8 cellular contexts compared by ENCODE assay signal in the genomic region with DNA sequence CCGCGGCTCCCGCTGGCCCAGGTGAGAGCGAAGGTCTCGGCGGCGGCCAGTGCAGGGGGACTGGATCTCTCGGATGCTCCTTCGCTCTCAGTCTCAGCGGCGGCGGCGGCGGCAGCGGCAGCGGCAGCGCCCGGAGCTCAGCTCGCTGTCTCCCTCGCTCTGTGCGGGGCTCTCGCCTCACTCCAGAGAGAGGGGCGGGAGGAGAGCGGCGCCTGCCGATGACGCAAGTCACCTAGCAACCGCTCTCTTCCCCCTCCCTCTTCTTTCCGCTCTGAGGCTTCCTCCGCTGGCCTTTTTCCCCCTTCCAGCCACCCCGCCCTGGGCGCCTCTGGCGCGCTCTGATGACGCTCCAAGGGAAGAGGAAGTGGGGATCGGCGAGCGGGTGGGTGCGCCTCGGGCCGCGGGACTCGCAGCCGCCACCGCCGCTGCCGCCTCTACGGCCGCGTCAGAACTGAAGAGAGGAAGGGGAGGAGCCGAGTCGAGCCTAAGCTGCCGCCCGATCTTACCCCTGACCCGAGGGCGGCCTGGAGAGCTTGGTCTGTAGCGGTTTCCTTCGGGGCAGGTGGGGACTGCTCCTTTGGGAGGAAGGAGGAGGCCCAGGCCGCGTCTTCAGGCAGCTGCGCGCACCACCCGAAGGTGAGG. TPM values are rescaled to one million over a fixed set of nuclear protein-coding genes. Genes with fewer than 3 reads are reported as not detected.
DNase-seq lines count a peak whose midpoint lies in the region; ATAC-seq and TF ChIP-seq lines count a peak whose summit lies in the region.

A gene with protein sequence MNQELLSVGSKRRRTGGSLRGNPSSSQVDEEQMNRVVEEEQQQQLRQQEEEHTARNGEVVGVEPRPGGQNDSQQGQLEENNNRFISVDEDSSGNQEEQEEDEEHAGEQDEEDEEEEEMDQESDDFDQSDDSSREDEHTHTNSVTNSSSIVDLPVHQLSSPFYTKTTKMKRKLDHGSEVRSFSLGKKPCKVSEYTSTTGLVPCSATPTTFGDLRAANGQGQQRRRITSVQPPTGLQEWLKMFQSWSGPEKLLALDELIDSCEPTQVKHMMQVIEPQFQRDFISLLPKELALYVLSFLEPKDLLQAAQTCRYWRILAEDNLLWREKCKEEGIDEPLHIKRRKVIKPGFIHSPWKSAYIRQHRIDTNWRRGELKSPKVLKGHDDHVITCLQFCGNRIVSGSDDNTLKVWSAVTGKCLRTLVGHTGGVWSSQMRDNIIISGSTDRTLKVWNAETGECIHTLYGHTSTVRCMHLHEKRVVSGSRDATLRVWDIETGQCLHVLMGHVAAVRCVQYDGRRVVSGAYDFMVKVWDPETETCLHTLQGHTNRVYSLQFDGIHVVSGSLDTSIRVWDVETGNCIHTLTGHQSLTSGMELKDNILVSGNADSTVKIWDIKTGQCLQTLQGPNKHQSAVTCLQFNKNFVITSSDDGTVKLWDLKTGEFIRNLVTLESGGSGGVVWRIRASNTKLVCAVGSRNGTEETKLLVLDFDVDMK (minus strand): TSS at position 190 of the 642 bp plus-strand sequence. CDS start 124,289 bp downstream, outside the sequence.

- peak within 1 kb of the TSS; percentile 93 for H3K4me3 ChIP-seq in WERI-Rb-1 (ENCODE audit: low read depth, low read length)
- H3K4me3 ChIP-seq in mammary epithelial cell (replicated peaks in 1 of 3; ENCODE audit: insufficient read depth in 1 of 3, low read depth in 2 of 3, low read length in 3 of 3): peak within 1 kb of the TSS; percentile 78 to 97 (median 85)
- H3K4me3 ChIP-seq in smooth muscle cell: peak within 1 kb of the TSS; percentile 98

- no peaks in the 10 kb centered on the region for H3K27me3 ChIP-seq in WERI-Rb-1 (ENCODE audit: insufficient read depth, low read depth, severe bottlenecking)
- H3K27me3 ChIP-seq in mammary epithelial cell (ENCODE audit: insufficient read depth, low read length): no peaks in the 10 kb centered on the region
- H3K27me3 ChIP-seq in smooth muscle cell (ENCODE audit: low read depth): no peaks in the 10 kb centered on the region

- intact Hi-C loops in mammary epithelial cell (cut with micrococcal nuclease): loop anchor here (1.0 to 2.0 kb wide), 6 partner anchors 35 to 243 kb away; a partner anchor contains a TSS

- no peaks in the 10 kb centered on the region for H4K20me1 ChIP-seq in mammary epithelial cell (ENCODE audit: insufficient read depth, low read length)
- peaks cover 49% of the 10 kb centered on the region for H4K20me1 ChIP-seq in smooth muscle cell (ENCODE audit: low read depth)

- peaks cover 33% of the 10 kb centered on the region for H3K36me3 ChIP-seq in WERI-Rb-1
- no peaks in the 10 kb centered on the region for H3K36me3 ChIP-seq in mammary epithelial cell (ENCODE audit: insufficient read depth, low read length)
- no peaks in the 10 kb centered on the region for H3K36me3 ChIP-seq in smooth muscle cell (ENCODE audit: low read depth)

- peak within 1 kb of the TSS; percentile 92 for H3K9ac ChIP-seq in mammary epithelial cell (ENCODE audit: insufficient read depth, low read length)
- peak within 1 kb of the TSS; percentile 95 for H3K9ac ChIP-seq in smooth muscle cell (ENCODE audit: low read depth)

- peak within 1 kb of the TSS; percentile 98 for H2AFZ ChIP-seq in mammary epithelial cell (ENCODE audit: low read depth, low read length)
- H2AFZ ChIP-seq in smooth muscle cell (ENCODE audit: low read depth): peak within 1 kb of the TSS; percentile 56

- H3F3A ChIP-seq in smooth muscle cell (ENCODE audit: low read depth): no peaks in the 10 kb centered on the region

- CTCF ChIA-PET in mammary epithelial cell (lab: Charles Lee; ENCODE audit: low non-redundant PET): interaction anchor here (0.6 kb wide), 1 partner anchor 35 kb away, joined by 6 read pairs; no protein-coding TSS in a partner anchor

- H3K4me2 ChIP-seq in mammary epithelial cell (ENCODE audit: insufficient read depth, low read depth, low read length) (peak within 1 kb of the TSS; percentile 91), smooth muscle cell (peak within 1 kb of the TSS; percentile 96)

- peak; percentile 73 for ATAC-seq in GM18873 (IDR thresholded peaks at IDR 0.05; ENCODE audit: low FRiP score, unreplicated experiment)
- ATAC-seq in HG03139 (IDR thresholded peaks at IDR 0.05; ENCODE audit: unreplicated experiment): peak; percentile 81

- TF ChIP-seq CTCF in WERI-Rb-1 (IDR thresholded peaks at IDR 0.05; ENCODE audit: low read depth, low read length): no peak
- no peak for TF ChIP-seq CTCF in mammary epithelial cell (conservative IDR thresholded peaks at IDR 0.05 in 1 of 2, IDR thresholded peaks at IDR 0.05 in 1 of 2; ENCODE audit: extremely low read depth in 1 of 2, insufficient read depth in 1 of 2, low read depth in 1 of 2, low read length in 2 of 2)
- no peak for TF ChIP-seq CTCF in smooth muscle cell (IDR thresholded peaks at IDR 0.05; ENCODE audit: borderline replicate concordance, insufficient read depth, poor library complexity, severe bottlenecking)

- H3K9me3 ChIP-seq in WERI-Rb-1 (ENCODE audit: severe bottlenecking): no peaks in the 10 kb centered on the region
- no peaks in the 10 kb centered on the region for H3K9me3 ChIP-seq in mammary epithelial cell (replicated peaks; ENCODE audit: insufficient read depth, low read length)
- H3K9me3 ChIP-seq in smooth muscle cell (replicated peaks; ENCODE audit: low read depth): no peaks in the 10 kb centered on the region

- DNase-seq in ACHN (peak; percentile 98), NCI-H2227 (lab: John Stamatoyannopoulos, UW; ENCODE audit: unreplicated experiment) (peak; percentile 98), WERI-Rb-1 (peak; percentile 100), mammary epithelial cell (peak; percentile 99), iPS-NIHi11 (ENCODE audit: low spot score) (peak; percentile 98), smooth muscle cell (lab: John Stamatoyannopoulos, UW; ENCODE audit: unreplicated experiment) (peak; percentile 93)

- H3K79me2 ChIP-seq in mammary epithelial cell (ENCODE audit: insufficient read depth, low read length) (peaks cover 94% of the 10 kb centered on the region), smooth muscle cell (ENCODE audit: low read depth) (peaks cover 69% of the 10 kb centered on the region)

- no TSS peak for BruUV-seq in mammary epithelial cell (replicated peaks; lab: Mats Ljungman, UMichigan)

- 0% methylated on average over 7 of the region's 63 CpGs for WGBS in mammary epithelial cell (ENCODE audit: low coverage, missing lambda C conversion rate)
- under 1% methylated on average over 43 of the region's 63 CpGs for WGBS in smooth muscle cell (ENCODE audit: low lambda C conversion rate)

- in situ Hi-C loops in ACHN (cut with HindIII; ENCODE audit: low pct_ligation_motif_present, low pct_unique_long_range_greater_than_20kb, low sequenced_read_pairs) (no loop called here), mammary epithelial cell (cut with MboI; ENCODE audit: low sequenced_read_pairs in 2 of 2) (no loop called here)

- dilution Hi-C loops in mammary epithelial cell (cut with HindIII; ENCODE audit: low sequenced_read_pairs): no loop called here

- H3K4me1 ChIP-seq in mammary epithelial cell (ENCODE audit: insufficient read depth, low read length): peaks cover 16% of the 10 kb centered on the region
- H3K4me1 ChIP-seq in smooth muscle cell (ENCODE audit: low read depth): peaks cover 19% of the 10 kb centered on the region

- H3K27ac ChIP-seq in WERI-Rb-1 (peak within 1 kb of the TSS; percentile 92), mammary epithelial cell (ENCODE audit: insufficient read depth, low read depth, low read length) (peak within 1 kb of the TSS; percentile 88), smooth muscle cell (ENCODE audit: low read depth) (peak within 1 kb of the TSS; percentile 92)

RNA-seq across cellular contexts. Expression of the gene that starts here (rescaled TPM):
- total RNA-seq in mammary epithelial cell: 100 to 1,000 TPM in 1 of 2 donors, 10 to 100 TPM in 1; 42.7 to 109 TPM
- 22.7 TPM for polyA plus RNA-seq in mammary epithelial cell
- 70.8 TPM for polyA minus RNA-seq in mammary epithelial cell
- 31.6 and 51.3 TPM in 2 replicates for total RNA-seq in smooth muscle cell
- polyA plus RNA-seq in smooth muscle cell: 16.4 and 21.6 TPM in 2 replicates

Comparison
In these comparisons a context has a peak if more than half of its experiments do, and no peak if none do; other contexts are left out.
1. Peak in every context shown above with its lines: DNase-seq, ATAC-seq, H3K4me3 ChIP-seq and H3K27ac ChIP-seq.